Comparison of ENCODE assay signal across 9 cellular contexts in the genomic region with DNA sequence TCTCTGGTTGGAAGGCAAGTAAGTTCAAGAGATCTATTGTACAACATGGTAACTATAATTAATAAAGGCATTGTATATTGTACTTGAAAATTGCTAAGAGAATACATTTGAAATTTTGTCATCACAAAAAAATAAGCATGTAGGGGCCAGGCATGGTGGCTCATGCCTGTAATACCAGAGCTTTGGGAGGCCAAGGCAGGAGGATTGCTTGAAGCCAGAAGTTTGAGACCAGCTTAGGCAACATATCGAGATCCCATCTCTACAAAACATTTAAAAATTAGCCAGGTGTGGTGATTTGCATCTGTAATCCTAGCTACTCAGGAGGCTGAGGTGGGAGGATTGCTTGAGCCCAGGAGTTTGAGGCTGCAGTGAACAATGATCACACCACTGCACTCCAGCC. TPM values are rescaled to one million over a fixed set of nuclear protein-coding genes. Genes with fewer than 3 reads are reported as not detected.
DNase-seq lines count a peak whose midpoint lies in the region; ATAC-seq and TF ChIP-seq lines count a peak whose summit lies in the region.
"Not testable (repeated sequence)": the region's sequence is repeated elsewhere in the genome, so short reads cannot be mapped to it uniquely, and the experiment has no call there.
"Had no signal": no experiment of that assay in that cellular context is flagged by ENCODE, and none has a peak within 500 bp of the region (broad histone marks: within the 10 kb centered on the region; RNA-seq: fewer than 3 reads in every experiment).

No MANE protein-coding gene starts in this region.

- H3K23ac ChIP-seq in trophoblast cell (ENCODE audit: low read length), result not testable (repeated sequence)

- not testable (repeated sequence) for H3K4me3 ChIP-seq in trophoblast cell (ENCODE audit: low read depth, low read length)

- POLR2A ChIA-PET in RWPE1 (lab: Yijun Ruan, JAX; ENCODE audit: low non-redundant PET), result not testable (repeated sequence)

- not testable (repeated sequence) for H4K12ac ChIP-seq in trophoblast cell (ENCODE audit: low read depth, low read length)

- H3K36me3 Mint-ChIP-seq in neural crest cell (ENCODE audit: low read depth), result not testable (repeated sequence)

- not testable (repeated sequence) for H2BK5ac ChIP-seq in trophoblast cell (ENCODE audit: low read depth, low read length, poor library complexity)

- H2BK120ac ChIP-seq in trophoblast cell (ENCODE audit: insufficient read depth, low read length, poor library complexity), result not testable (repeated sequence)

- H3K4me1 ChIP-seq in foreskin keratinocyte, result peaks cover 64% of the 10 kb centered on the region
- H3K4me1 ChIP-seq in trophoblast cell (ENCODE audit: control insufficient read depth in 1 of 2, insufficient read depth in 2 of 2, low read length in 2 of 2), result peaks cover 5 to 14% of the 10 kb centered on the region in 2 experiments

- H4K8ac ChIP-seq in trophoblast cell (ENCODE audit: low read depth, low read length), result not testable (repeated sequence)

- ATAC-seq in foreskin keratinocyte, result not testable (repeated sequence)

- peak overlapping the region; percentile 40 for H3K27ac ChIP-seq in RWPE1
- H3K27ac ChIP-seq in foreskin keratinocyte, result peak overlapping the region; percentile 5
- H3K27ac ChIP-seq in trophoblast cell (ENCODE audit: low read depth, low read length), result not testable (repeated sequence)

- not testable (repeated sequence) for H3K4me2 ChIP-seq in trophoblast cell (ENCODE audit: low read length)

- not testable (repeated sequence) for DNase-seq in RWPE1 (ENCODE audit: low spot score); foreskin keratinocyte; neural crest cell (ENCODE audit: low read depth, low spot score)
- peak; percentile 71 to 85 for DNase-seq in trophoblast cell

- H4K91ac ChIP-seq in trophoblast cell (ENCODE audit: low read depth, low read length), result not testable (repeated sequence)

- H3K4me3 Mint-ChIP-seq in neural crest cell, result not testable (repeated sequence)

- H3K79me2 ChIP-seq in trophoblast cell (ENCODE audit: control insufficient read depth, insufficient read depth, low read length, poor library complexity), result not testable (repeated sequence)

- H3K4me1 Mint-ChIP-seq in neural crest cell, result not testable (repeated sequence)

- H2AFZ ChIP-seq in trophoblast cell (ENCODE audit: insufficient read depth, low read length, poor library complexity), result not testable (repeated sequence)

- H3K27me3 ChIP-seq in foreskin keratinocyte; trophoblast cell (ENCODE audit: insufficient read depth, low read length): not testable (repeated sequence)

- not testable (repeated sequence) for H3K9me3 Mint-ChIP-seq in neural crest cell

- peak overlapping the region; percentile 25 for H3K27ac Mint-ChIP-seq in neural crest cell (ENCODE audit: unreplicated experiment)

- H3K9me3 ChIP-seq in trophoblast cell (ENCODE audit: insufficient read depth, low read depth, low read length), result not testable (repeated sequence)

- TF ChIP-seq CTCF in RWPE1 (conservative IDR thresholded peaks at IDR 0.05; ENCODE audit: low read depth); foreskin keratinocyte (conservative IDR thresholded peaks at IDR 0.05); neural crest cell (conservative IDR thresholded peaks at IDR 0.05): not testable (repeated sequence)

- H3K18ac ChIP-seq in trophoblast cell (ENCODE audit: low read length), result not testable (repeated sequence)

- not testable (repeated sequence) for H3K36me3 ChIP-seq in trophoblast cell (ENCODE audit: control insufficient read depth in 1 of 2, insufficient read depth in 2 of 2, low read length in 2 of 2)

- H3K14ac ChIP-seq in trophoblast cell (ENCODE audit: low read length), result not testable (repeated sequence)

- not testable (repeated sequence) for H3K79me1 ChIP-seq in trophoblast cell (ENCODE audit: low read length)

- H3K9ac ChIP-seq in trophoblast cell (ENCODE audit: low read length), result not testable (repeated sequence)

- not testable (repeated sequence) for H3K4ac ChIP-seq in trophoblast cell (ENCODE audit: low read depth, low read length)

- WGBS in trophoblast cell (ENCODE audit: extremely low coverage, insufficient coverage, insufficient read length), result no CpG with 5 or more reads among the region's 1 CpG

- CTCF ChIA-PET in RWPE1 (lab: Yijun Ruan, JAX), result not testable (repeated sequence)

- not testable (repeated sequence) for H2BK12ac ChIP-seq in trophoblast cell (ENCODE audit: low read length)

- H3K27me3 Mint-ChIP-seq in neural crest cell (ENCODE audit: low read depth), result not testable (repeated sequence)

- H2AK5ac ChIP-seq in trophoblast cell (ENCODE audit: low read length), result not testable (repeated sequence)

RNA-seq across cellular contexts. Expression of a gene that starts 12.0 kb away (rescaled TPM):
- total RNA-seq in foreskin keratinocyte (85.9 and 95.1 TPM in 2 replicates), neural crest cell (not detected in 2 replicates)
- 26.4 and 26.8 TPM in 2 replicates for polyA plus RNA-seq in foreskin keratinocyte
- polyA plus RNA-seq in trophoblast cell (2013), result 0.26 and 0.30 TPM in 2 replicates
- total RNA-seq: A673; Calu3; CD4-positive, alpha-beta T cell; CD8-positive, alpha-beta T cell had no signal
- polyA plus RNA-seq: BJ had no signal

Comparison
In these comparisons a context has a peak if more than half of its experiments do, and no peak if none do; other contexts are left out.
1. RNA of a gene that starts 12.0 kb away (total RNA-seq): 85.9 to 95.1 TPM in foreskin keratinocyte; not detected in neural crest cell; every median in the first group is over 10 times any median in the second.